In genomic region chr2:225488743-225489142, GRCh38 we compare ENCODE assay signal across 16 cellular contexts.
DNase-seq lines count a peak whose midpoint lies in the region; ATAC-seq, FAIRE-seq and TF ChIP-seq lines count a peak whose summit lies in the region.
"Had no signal": no experiment of that assay in that cellular context is flagged by ENCODE, and none has a peak within 500 bp of the region (broad histone marks: within the 10 kb centered on the region; RNA-seq: fewer than 3 reads in every experiment).

No MANE protein-coding gene starts in this region.

- DNase-seq in GM12891 (ENCODE audit: insufficient read length, low spot score): no peak
- no peak for DNase-seq in epithelial cell of prostate (ENCODE audit: low read depth, low spot score)
- no peak for DNase-seq in GDM1 (lab: John Stamatoyannopoulos, UW)
- no peak for DNase-seq in OCI-M1 (lab: John Stamatoyannopoulos, UW)
- DNase-seq: GM23248, NCI-H1436 treated with DMSO at 0.1 percent for 48 hours, NCI-H2081, NCI-H2227 treated with DMSO at 0.1 percent for 48 hours, NCI-H526, PC-9 had no signal

- no peak for FAIRE-seq in GM12891 (lab: Jason Lieb, UNC)
- FAIRE-seq: HTR-8/SVneo had no signal

- ATAC-seq in GM18873 (IDR thresholded peaks at IDR 0.05; ENCODE audit: low FRiP score, unreplicated experiment): peak; percentile 57
- peak; percentile 63 for ATAC-seq in HG03354 (IDR thresholded peaks at IDR 0.05; ENCODE audit: poor library complexity, severe bottlenecking, unreplicated experiment)
- no peak for ATAC-seq in GM19452 (IDR thresholded peaks at IDR 0.05; ENCODE audit: unreplicated experiment)
- ATAC-seq in GM18520 (IDR thresholded peaks at IDR 0.05; ENCODE audit: unreplicated experiment): no peak

- TF ChIP-seq POLR2A in GM12891 (IDR thresholded peaks at IDR 0.05; ENCODE audit: low read depth, low read length): no peak

- peak overlapping the region; percentile 11 for H3K27ac ChIP-seq in epithelial cell of prostate
- H3K27ac ChIP-seq: BLaER1 treated with 17β-estradiol and CSF1 and Interleukin-3, amounts not matched to agents 10 nM and 100 nM; GM23248; PC-9 had no signal

TF ChIP-seq in GM12891, 5 proteins besides CTCF, POLR2A, EP300 and RAD21:
- TF ChIP-seq SPI1 (IDR thresholded peaks at IDR 0.05; ENCODE audit: low read depth, low read length): peak; percentile 67
- no peak for TF ChIP-seq POLR2AphosphoS5 (IDR thresholded peaks at IDR 0.05; ENCODE audit: low read depth, low read length)
- TF ChIP-seq POU2F2 (IDR thresholded peaks at IDR 0.05; ENCODE audit: low read depth, low read length): no peak
- no peak for TF ChIP-seq PAX5 (IDR thresholded peaks at IDR 0.05; ENCODE audit: insufficient read depth, low read length, severe bottlenecking)
- TF ChIP-seq TAF1 (IDR thresholded peaks at IDR 0.05; ENCODE audit: low read depth, low read length): no peak
TF ChIP-seq in GM12891: peak in this region for 1.

Comparison
In these comparisons a context has a peak if more than half of its experiments do, and no peak if none do; other contexts are left out.
1. ATAC-seq: peak in GM18873 (single experiment) and HG03354 (single experiment); none in GM19452 (single experiment) and GM18520 (single experiment).